17 cellular contexts compared by ENCODE assay signal in the genomic region with DNA sequence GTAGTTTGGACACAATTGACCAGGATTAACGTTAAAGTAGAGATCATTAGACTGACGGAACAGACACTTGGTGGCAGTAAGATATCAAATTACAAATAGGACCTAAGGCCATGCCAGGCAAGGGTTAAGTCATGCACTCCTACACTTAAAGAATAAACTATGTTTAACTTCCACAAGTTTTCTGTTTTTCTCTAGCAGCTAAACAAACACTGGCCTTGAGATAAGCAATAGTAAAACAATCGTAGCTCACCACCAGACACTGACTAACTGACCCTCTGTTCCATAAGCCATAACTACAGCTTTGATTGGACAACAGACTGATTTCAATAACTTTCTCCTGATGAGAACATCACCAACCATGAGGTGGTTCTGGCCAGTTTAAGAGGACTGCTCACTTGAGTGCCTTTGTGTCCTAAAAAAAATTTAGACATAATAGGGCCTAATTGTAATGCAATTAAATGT. TPM values are rescaled to one million over a fixed set of nuclear protein-coding genes. Genes with fewer than 3 reads are reported as not detected.
DNase-seq lines count a peak whose midpoint lies in the region; ATAC-seq, FAIRE-seq and TF ChIP-seq lines count a peak whose summit lies in the region.
"Had no signal": no experiment of that assay in that cellular context is flagged by ENCODE, and none has a peak within 500 bp of the region (broad histone marks: within the 10 kb centered on the region; RNA-seq: fewer than 3 reads in every experiment).

No MANE protein-coding gene starts in this region.

- H3K9me2 ChIP-seq in OCI-LY1 (ENCODE audit: low read depth, low read length) = no peaks in the 10 kb centered on the region

- ATAC-seq in gastrocnemius medialis (no peak), HG02852 (IDR thresholded peaks at IDR 0.05; ENCODE audit: unreplicated experiment) (no peak)

- peak; percentile 18 for TF ChIP-seq CTCF in C4-2B (conservative IDR thresholded peaks at IDR 0.05)
- TF ChIP-seq CTCF in OCI-LY1 (IDR thresholded peaks at IDR 0.05; ENCODE audit: low read length) = peak; percentile 58; the same call in 1 of the 2 replicates
- no peak for TF ChIP-seq CTCF in endothelial cell of umbilical vein (IDR thresholded peaks at IDR 0.05; ENCODE audit: extremely low read depth in 1 of 2, insufficient read depth in 1 of 2, low read depth in 1 of 2, low read length in 2 of 2)
- TF ChIP-seq CTCF in gastrocnemius medialis (IDR thresholded peaks at IDR 0.05 in 4 of 5, conservative IDR thresholded peaks at IDR 0.05 in 1 of 5) = no peak
- TF ChIP-seq CTCF in H9 (conservative IDR thresholded peaks at IDR 0.05) = no peak

- no peaks in the 10 kb centered on the region for H3K79me1 ChIP-seq in H9 (ENCODE audit: insufficient read depth, low read depth, low read length, poor library complexity, severe bottlenecking)

- H3K9me3 ChIP-seq in OCI-LY1 (ENCODE audit: low read length) (no peaks in the 10 kb centered on the region), endothelial cell of umbilical vein (replicated peaks; ENCODE audit: control insufficient read depth, insufficient read depth, low read length) (no peaks in the 10 kb centered on the region), mesodermal cell (ENCODE audit: control insufficient read depth, low read length) (no peaks in the 10 kb centered on the region), gastrocnemius medialis (no peaks in the 10 kb centered on the region), H9 (ENCODE audit: control insufficient read depth, low read depth, low read length) (no peaks in the 10 kb centered on the region)
- H3K9me3 ChIP-seq: testis had no signal

- no peak overlapping the region for H4K91ac ChIP-seq in H9 (ENCODE audit: insufficient read length, low read depth, low read length)

- peaks cover 17 to 26% of the 10 kb centered on the region in 2 experiments for H3K4me1 Mint-ChIP-seq in H9

- no peak overlapping the region for H2BK12ac ChIP-seq in H9 (ENCODE audit: insufficient read length, low read depth, low read length)

- H3K36me3 ChIP-seq in OCI-LY1 (ENCODE audit: insufficient read depth, low read length) (no peaks in the 10 kb centered on the region), endothelial cell of umbilical vein (ENCODE audit: control insufficient read depth in 2 of 2, extremely low read depth in 1 of 2, insufficient read depth in 2 of 2, low read length in 2 of 2) (no peaks in the 10 kb centered on the region), mesodermal cell (ENCODE audit: control insufficient read depth, insufficient read depth, low read length) (no peaks in the 10 kb centered on the region), gastrocnemius medialis (no peaks in the 10 kb centered on the region)
- H3K36me3 ChIP-seq: WERI-Rb-1 had no signal

- H3K27ac ChIP-seq in C4-2B (no peak overlapping the region), OCI-LY1 (ENCODE audit: low read depth, low read length, poor library complexity, severe bottlenecking) (no peak overlapping the region), endothelial cell of umbilical vein (ENCODE audit: insufficient read depth, low read depth, low read length) (peak overlapping the region; percentile 100), mesodermal cell (ENCODE audit: low read depth, low read length, severe bottlenecking) (peak overlapping the region; percentile 98), gastrocnemius medialis (no peak overlapping the region), H9 (ENCODE audit: insufficient read length, low read depth, low read length) (no peak overlapping the region)
- H3K27ac ChIP-seq: testis, WERI-Rb-1 had no signal

- no peak overlapping the region for H3K14ac ChIP-seq in H9 (ENCODE audit: insufficient read depth, low read length)

- H2AFZ ChIP-seq in OCI-LY1 (ENCODE audit: low read length) = no peak overlapping the region
- H2AFZ ChIP-seq in endothelial cell of umbilical vein (ENCODE audit: low read depth, low read length) = no peak overlapping the region
- no peak overlapping the region for H2AFZ ChIP-seq in H9 (ENCODE audit: low read length)

- H4K5ac ChIP-seq in H9 (ENCODE audit: insufficient read length, low read depth, low read length) = no peak overlapping the region

- H3K27ac Mint-ChIP-seq in H9 = no peak overlapping the region
- H3K27ac Mint-ChIP-seq: memory B cell had no signal

- H4K8ac ChIP-seq in H9 (replicated peaks; ENCODE audit: insufficient read length, low read depth, low read length) = no peak overlapping the region

- CTCF ChIA-PET in endothelial cell of umbilical vein (lab: Charles Lee) = interaction anchor here (0.8 to 4.5 kb wide), 9 partner anchors 8 to 381 kb away, joined by 3 to 51 read pairs (median 5); no protein-coding TSS in a partner anchor

- H3K4me3 Mint-ChIP-seq in H9 = no peak overlapping the region
- H3K4me3 Mint-ChIP-seq: memory B cell had no signal

- H3K9me3 Mint-ChIP-seq in H9 = no peaks in the 10 kb centered on the region
- H3K9me3 Mint-ChIP-seq: memory B cell had no signal

- H3K18ac ChIP-seq in H9 (ENCODE audit: insufficient read length, low read depth, low read length) = no peak overlapping the region

- no peak overlapping the region for H2BK15ac ChIP-seq in H9 (ENCODE audit: low read depth, low read length)

- H3K27me3 Mint-ChIP-seq in H9 (ENCODE audit: low read depth) = no peaks in the 10 kb centered on the region

- in situ Hi-C loops in gastrocnemius medialis (cut with MboI; ENCODE audit: low sequenced_read_pairs in 4 of 4) = no loop called here

- dilution Hi-C loops in endothelial cell of umbilical vein (cut with MboI; ENCODE audit: extremely low pct_ligation_motif_present, low sequenced_read_pairs) = no loop called here

- H2BK5ac ChIP-seq in H9 (ENCODE audit: insufficient read length, low read length) = no peak overlapping the region

- H4K20me1 ChIP-seq in OCI-LY1 (ENCODE audit: insufficient read depth, low read length) (no peaks in the 10 kb centered on the region), endothelial cell of umbilical vein (replicated peaks; ENCODE audit: control insufficient read depth, extremely low read depth, insufficient read depth, low read length) (no peaks in the 10 kb centered on the region), H9 (ENCODE audit: control insufficient read depth, insufficient read depth, insufficient read length) (no peaks in the 10 kb centered on the region)

- no peak overlapping the region for H3K9ac ChIP-seq in OCI-LY1 (ENCODE audit: low read length)
- peak overlapping the region; percentile 89 for H3K9ac ChIP-seq in endothelial cell of umbilical vein (replicated peaks; ENCODE audit: extremely low read depth, insufficient read depth, low read length)
- H3K9ac ChIP-seq in H9 (ENCODE audit: extremely low read depth, insufficient read length, low read length) = no peak overlapping the region

- H3K23ac ChIP-seq in H9 (ENCODE audit: insufficient read length, low read depth, low read length) = no peak overlapping the region

- H3K9me1 ChIP-seq in endothelial cell of umbilical vein (replicated peaks; ENCODE audit: control insufficient read depth, extremely low read depth, insufficient read depth, low read length) = no peaks in the 10 kb centered on the region

- peaks cover 5% of the 10 kb centered on the region for H3K23me2 ChIP-seq in H9 (ENCODE audit: insufficient read length, low read depth, low read length, poor library complexity, severe bottlenecking)

- H3K36me3 Mint-ChIP-seq in H9 (ENCODE audit: insufficient read depth in 1 of 3, low read depth in 3 of 3) = no peaks in the 10 kb centered on the region
- H3K36me3 Mint-ChIP-seq: memory B cell had no signal

- H3K56ac ChIP-seq in H9 (ENCODE audit: insufficient read length, low read depth, low read length) = no peak overlapping the region

- BruUV-seq in endothelial cell of umbilical vein (replicated peaks; lab: Mats Ljungman, UMichigan) = no TSS peak

- no peak overlapping the region for H3T11ph ChIP-seq in H9 (ENCODE audit: low read length)

- 36 to 65% methylated on average over 1 to 2 of the region's 3 CpGs for WGBS in mesodermal cell (ENCODE audit: insufficient coverage in 2 of 2), 2 experiments
- WGBS in H9 (ENCODE audit: extremely low coverage, insufficient read length, low lambda C conversion rate) = no CpG with 5 or more reads among the region's 3 CpGs

- no peak overlapping the region for H3K4me2 ChIP-seq in OCI-LY1 (ENCODE audit: low read length)
- H3K4me2 ChIP-seq in endothelial cell of umbilical vein (ENCODE audit: insufficient read depth, low read length) = peak overlapping the region; percentile 90
- no peak overlapping the region for H3K4me2 ChIP-seq in H9 (ENCODE audit: insufficient read depth, insufficient read length, low read length)

- intact Hi-C loops in endothelial cell of umbilical vein (cut with micrococcal nuclease) = loop anchor here (1.0 to 10.0 kb wide), 5 partner anchors 42 to 1714 kb away; no protein-coding TSS in a partner anchor
- intact Hi-C loops in gastrocnemius medialis (cut with DNase I; ENCODE audit: low total_unique reads) = loop anchor here (5.0 to 10.0 kb wide), 2 partner anchors 202 to 354 kb away; a partner anchor contains a TSS

- peak; percentile 89 for TF ChIP-seq POLR2A in endothelial cell of umbilical vein (IDR thresholded peaks at IDR 0.05; ENCODE audit: low read depth, low read length)
- TF ChIP-seq POLR2A in gastrocnemius medialis (IDR thresholded peaks at IDR 0.05) = no peak

- no peak overlapping the region for H2BK20ac ChIP-seq in H9 (ENCODE audit: low read depth, low read length, poor library complexity, severe bottlenecking)

- no peak overlapping the region for H3K4ac ChIP-seq in H9 (ENCODE audit: low read depth, low read length)

- DNase-seq in endothelial cell of umbilical vein (ENCODE audit: low read depth, low spot score) (peak; percentile 97), gastrocnemius medialis (no peak), H9 (no peak)
- DNase-seq in stimulated activated CD8-positive, alpha-beta memory T cell treated with anti-CD3 and anti-CD28 coated beads, Interleukin-4, amount 100 ng/mL, for 48 hours = no peak
- DNase-seq: activated naive CD4-positive, alpha-beta T cell; NCI-H2171; occipital lobe; stimulated activated CD4-positive, alpha-beta T cell treated with anti-CD3 and anti-CD28 coated beads, Interleukin-15, amount 100 ng/mL, for 24 hours; testis; WERI-Rb-1 had no signal

- H2AK5ac ChIP-seq in H9 (ENCODE audit: insufficient read length, low read length) = no peak overlapping the region

- no peak overlapping the region for H2BK120ac ChIP-seq in H9 (ENCODE audit: low read depth, low read length, poor library complexity, severe bottlenecking)

- FAIRE-seq in endothelial cell of umbilical vein (lab: Jason Lieb, UNC) = peak; percentile 89

- H3K4me1 ChIP-seq in OCI-LY1 (ENCODE audit: insufficient read depth, low read length, severe bottlenecking) (peaks cover 34% of the 10 kb centered on the region), endothelial cell of umbilical vein (ENCODE audit: control insufficient read depth, extremely low read depth, insufficient read depth, low read length) (peaks cover 42% of the 10 kb centered on the region), mesodermal cell (ENCODE audit: control insufficient read depth, insufficient read depth, low read length, poor library complexity, severe bottlenecking) (peaks cover 27% of the 10 kb centered on the region), gastrocnemius medialis (peaks cover 0 to 10% of the 10 kb centered on the region in 2 donors), H9 (ENCODE audit: insufficient read depth, low read length) (peaks cover 3% of the 10 kb centered on the region; the same call in 1 of the 2 replicates)

- POLR2A ChIA-PET in endothelial cell of umbilical vein (lab: Charles Lee) = interaction anchor here (1.3 kb wide), 1 partner anchor 50 kb away, joined by 6 read pairs; no protein-coding TSS in a partner anchor

- no peak overlapping the region for H3K4me3 ChIP-seq in OCI-LY1 (ENCODE audit: low read depth, low read length, poor library complexity, severe bottlenecking)
- no peak overlapping the region for H3K4me3 ChIP-seq in endothelial cell of umbilical vein (replicated peaks in 1 of 3; ENCODE audit: insufficient read depth in 1 of 3, low read depth in 1 of 3, low read length in 3 of 3)
- H3K4me3 ChIP-seq in mesodermal cell (ENCODE audit: extremely low read depth, insufficient read depth, low read length, poor library complexity, severe bottlenecking) = no peak overlapping the region
- H3K4me3 ChIP-seq in gastrocnemius medialis = no peak overlapping the region
- H3K4me3 ChIP-seq: testis had no signal

- H3K27me3 ChIP-seq in OCI-LY1 (ENCODE audit: insufficient read depth, low read length) = no peaks in the 10 kb centered on the region
- no peaks in the 10 kb centered on the region for H3K27me3 ChIP-seq in endothelial cell of umbilical vein (ENCODE audit: control insufficient read depth in 2 of 2, insufficient read depth in 2 of 2, low read length in 2 of 2)
- no peaks in the 10 kb centered on the region for H3K27me3 ChIP-seq in gastrocnemius medialis
- no peaks in the 10 kb centered on the region for H3K27me3 ChIP-seq in H9 (ENCODE audit: insufficient read depth, low read length)
- H3K27me3 ChIP-seq: testis had no signal

- H3K79me2 ChIP-seq in OCI-LY1 (ENCODE audit: insufficient read depth, low read length) (0 out of 2 replicates have a peak, but pooled peaks cover 5% of the 10 kb centered on the region), endothelial cell of umbilical vein (ENCODE audit: control insufficient read depth, insufficient read depth, low read length) (peaks cover 2% of the 10 kb centered on the region), H9 (ENCODE audit: insufficient read depth, low read length) (no peaks in the 10 kb centered on the region)

- H3F3A ChIP-seq in OCI-LY1 (ENCODE audit: insufficient read depth, low read length) = no peaks in the 10 kb centered on the region

RNA-seq across cellular contexts. Expression of a gene that starts 2.0 kb away (rescaled TPM):
- total RNA-seq in endothelial cell of umbilical vein = 5.8 and 9.1 TPM in 2 replicates
- polyA plus RNA-seq in endothelial cell of umbilical vein = 2.9 and 3.6 TPM in 2 replicates
- polyA plus RNA-seq in endothelial cell of umbilical vein (2011; cell fraction: cytosol; rRNA removed) = 3.9 and 4.1 TPM in 2 replicates
- 14.9 and 16.2 TPM in 2 replicates for polyA plus RNA-seq in endothelial cell of umbilical vein (2011; cell fraction: nucleus; rRNA removed)
- polyA plus RNA-seq in endothelial cell of umbilical vein (2012) = 10.6 and 13.2 TPM in 2 replicates
- 7.5 and 12.3 TPM in 2 replicates for polyA minus RNA-seq in endothelial cell of umbilical vein
- 1.4 TPM for polyA minus RNA-seq in endothelial cell of umbilical vein (2011; cell fraction: cytosol; rRNA and poly(A)+ RNA removed)
- polyA minus RNA-seq in endothelial cell of umbilical vein (2011; cell fraction: nucleus; rRNA and poly(A)+ RNA removed) = 16.2 and 24.7 TPM in 2 replicates
- 4.6 TPM for polyA plus RNA-seq in mesodermal cell (2013, experiment 1 of 2)
- polyA plus RNA-seq in mesodermal cell (2013, experiment 2 of 2) = 6.3 TPM
- total RNA-seq in gastrocnemius medialis = under 1 TPM; 0.42 to 0.63 (median 0.55) TPM
- 1.2 TPM in 2 replicates for total RNA-seq in H9 (2021)

RNA-seq across cellular contexts. Expression of a gene that starts 3.5 kb away (rescaled TPM):
- total RNA-seq in endothelial cell of umbilical vein (not detected in 2 replicates), gastrocnemius medialis (1 to 10 TPM in 1 of 4 donors, not detected in 3; 1.1 TPM), H9 (2021) (not detected in 2 replicates)
- polyA plus RNA-seq in endothelial cell of umbilical vein = 0.03 and 0.12 TPM in 2 replicates
- polyA plus RNA-seq in endothelial cell of umbilical vein (2011; cell fraction: cytosol; rRNA removed) = 0.12 and 0.18 TPM in 2 replicates
- 0.07 and 0.22 TPM in 2 replicates for polyA plus RNA-seq in endothelial cell of umbilical vein (2011; cell fraction: nucleus; rRNA removed)
- 0.07 and 0.14 TPM in 2 replicates for polyA plus RNA-seq in endothelial cell of umbilical vein (2012)
- not detected in 2 replicates for polyA minus RNA-seq in endothelial cell of umbilical vein
- polyA minus RNA-seq in endothelial cell of umbilical vein (2011; cell fraction: cytosol; rRNA and poly(A)+ RNA removed) = not detected
- polyA minus RNA-seq in endothelial cell of umbilical vein (2011; cell fraction: nucleus; rRNA and poly(A)+ RNA removed) = not detected in 2 replicates
- not detected for polyA plus RNA-seq in mesodermal cell (2013, experiment 1 of 2)
- polyA plus RNA-seq in mesodermal cell (2013, experiment 2 of 2) = not detected
- total RNA-seq: activated CD8-positive, alpha-beta memory T cell treated with anti-CD3 and anti-CD28 coated beads for 36 hours had no signal
- polyA plus RNA-seq: AG04450 had no signal

Comparison
In these comparisons a context has a peak if more than half of its experiments do, and no peak if none do; other contexts are left out.
1. H3K27ac ChIP-seq: peak in endothelial cell of umbilical vein (single experiment) and mesodermal cell (single experiment); none in C4-2B (single experiment), OCI-LY1 (single experiment), gastrocnemius medialis (0 of 4) and H9 (single experiment).
2. CTCF ChIP-seq: peak in C4-2B (single experiment) and OCI-LY1 (single experiment); none in endothelial cell of umbilical vein (0 of 2), gastrocnemius medialis (0 of 5) and H9 (single experiment).